22 cellular contexts compared by ENCODE assay signal in the genomic region with DNA sequence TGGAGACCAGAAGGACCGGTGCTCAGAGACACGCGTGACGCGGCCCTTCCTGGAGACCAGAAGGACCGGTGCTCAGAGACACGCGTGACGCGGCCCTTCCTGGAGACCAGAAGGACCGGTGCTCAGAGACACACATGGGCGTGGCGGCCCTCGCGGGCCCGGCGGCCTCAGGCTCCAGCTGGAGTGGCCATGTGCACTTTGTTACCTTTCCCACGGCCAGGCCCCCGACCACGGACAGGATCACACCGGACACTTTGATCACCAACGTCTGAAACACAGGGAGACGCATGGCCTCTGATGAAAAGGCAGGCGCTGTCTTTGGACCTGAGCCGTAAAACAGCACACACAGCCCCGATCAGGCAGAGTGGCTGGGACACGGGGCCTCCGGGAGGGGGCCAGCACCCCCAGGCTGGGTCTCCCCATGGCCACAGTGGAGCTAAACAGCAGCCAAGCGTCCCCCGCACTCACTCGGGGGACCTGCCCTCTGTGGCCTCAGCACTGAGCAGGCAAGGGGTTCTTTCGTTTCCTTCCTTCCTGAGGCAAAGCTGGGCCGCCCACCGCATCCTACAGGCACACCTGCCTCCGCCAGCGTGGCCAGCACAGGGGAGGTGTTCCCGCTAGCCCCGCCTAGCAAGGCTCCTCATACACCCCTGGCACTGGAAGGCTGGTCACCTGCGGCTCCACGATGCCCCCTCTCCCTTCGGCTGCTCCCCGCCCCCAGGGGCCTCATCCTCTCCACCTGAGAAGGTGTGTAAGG. TPM values are rescaled to one million over a fixed set of nuclear protein-coding genes. Genes with fewer than 3 reads are reported as not detected.
A peak's percentile ranks its signal among the peaks of the same experiment; 100 is the strongest.
DNase-seq lines count a peak whose midpoint lies in the region; ATAC-seq, FAIRE-seq and TF ChIP-seq lines count a peak whose summit lies in the region.
"Had no signal": no experiment of that assay in that cellular context is flagged by ENCODE, and none has a peak within 500 bp of the region (broad histone marks: within the 10 kb centered on the region; RNA-seq: fewer than 3 reads in every experiment).

No MANE protein-coding gene starts in this region.

- H3K4me1 Mint-ChIP-seq in CD4-positive, alpha-beta T cell (ENCODE audit: low read depth) = no peaks in the 10 kb centered on the region
- H3K4me1 Mint-ChIP-seq in astrocyte (ENCODE audit: low read depth, unreplicated experiment) (no peaks in the 10 kb centered on the region), nephron progenitor cell (no peaks in the 10 kb centered on the region)

- POLR2A ChIA-PET in CD4-positive, alpha-beta T cell (lab: Charles Lee) = no interaction called here

- H3K36me3 ChIP-seq in astrocyte (ENCODE audit: insufficient read depth, low read length) = no peaks in the 10 kb centered on the region

- TF ChIP-seq CTCF in CD4-positive, alpha-beta T cell (IDR thresholded peaks at IDR 0.05) = no peak
- TF ChIP-seq CTCF in astrocyte (IDR thresholded peaks at IDR 0.05; ENCODE audit: insufficient read depth, low read depth, low read length) = no peak
- TF ChIP-seq CTCF in nephron progenitor cell (IDR thresholded peaks at IDR 0.05) = no peak

- H3K4me1 ChIP-seq in astrocyte (ENCODE audit: insufficient read depth, low read length) = no peaks in the 10 kb centered on the region

- no peaks in the 10 kb centered on the region for H3K9me3 Mint-ChIP-seq in CD4-positive, alpha-beta T cell
- H3K9me3 Mint-ChIP-seq in astrocyte (ENCODE audit: unreplicated experiment) = no peaks in the 10 kb centered on the region
- H3K9me3 Mint-ChIP-seq in nephron progenitor cell = no peaks in the 10 kb centered on the region
- H3K9me3 Mint-ChIP-seq: CD8-positive, alpha-beta T cell; HFFc6 had no signal

- H3K9ac ChIP-seq in astrocyte (ENCODE audit: low read length) = no peak overlapping the region

- no peak overlapping the region for H3K4me2 ChIP-seq in astrocyte (ENCODE audit: low read length)

- no peaks in the 10 kb centered on the region for H3K9me3 ChIP-seq in CD4-positive, alpha-beta T cell (ENCODE audit: control insufficient read depth, low read length)
- no peaks in the 10 kb centered on the region for H3K9me3 ChIP-seq in astrocyte (ENCODE audit: insufficient read depth, low read depth, low read length)

- H3K27me3 ChIP-seq in CD4-positive, alpha-beta T cell (ENCODE audit: control insufficient read depth, insufficient read depth, low read length) = no peaks in the 10 kb centered on the region
- no peaks in the 10 kb centered on the region for H3K27me3 ChIP-seq in astrocyte (ENCODE audit: insufficient read depth, low read length)

- no peak overlapping the region for H3K4me3 Mint-ChIP-seq in CD4-positive, alpha-beta T cell
- H3K4me3 Mint-ChIP-seq in astrocyte (ENCODE audit: unreplicated experiment) (no peak overlapping the region), nephron progenitor cell (no peak overlapping the region)
- H3K4me3 Mint-ChIP-seq: CD8-positive, alpha-beta T cell; HFFc6 had no signal

- ATAC-seq in Right ventricle myocardium inferior = no peak
- no peak for ATAC-seq in CD4-positive, alpha-beta T cell (ENCODE audit: poor library complexity)
- ATAC-seq: CD8-positive, alpha-beta T cell; HepG2 had no signal

- H3K4me3 ChIP-seq in astrocyte (ENCODE audit: insufficient read depth, low read depth, low read length) = no peak overlapping the region

- H3K27ac Mint-ChIP-seq in CD4-positive, alpha-beta T cell = no peak overlapping the region
- H3K27ac Mint-ChIP-seq in astrocyte (ENCODE audit: unreplicated experiment) (peak overlapping the region; percentile 58), nephron progenitor cell (peak overlapping the region; percentile 59)
- H3K27ac Mint-ChIP-seq: CD8-positive, alpha-beta T cell; HFFc6 had no signal

- H3K79me2 ChIP-seq in astrocyte (ENCODE audit: insufficient read depth, low read length) = no peaks in the 10 kb centered on the region

- peak overlapping the region; percentile 13 for H3K27ac ChIP-seq in CD4-positive, alpha-beta T cell (ENCODE audit: low read depth, low read length)
- H3K27ac ChIP-seq in astrocyte (ENCODE audit: low read depth, low read length) = no peak overlapping the region
- H3K27ac ChIP-seq: C4-2B had no signal

- no peak overlapping the region for H2AFZ ChIP-seq in astrocyte (ENCODE audit: low read depth, low read length)

- H3K27me3 Mint-ChIP-seq in CD4-positive, alpha-beta T cell = no peaks in the 10 kb centered on the region
- no peaks in the 10 kb centered on the region for H3K27me3 Mint-ChIP-seq in astrocyte (ENCODE audit: low read depth, unreplicated experiment)
- no peaks in the 10 kb centered on the region for H3K27me3 Mint-ChIP-seq in nephron progenitor cell (ENCODE audit: low read depth, poor library complexity)

- DNase-seq in Right ventricle myocardium inferior (ENCODE audit: missing footprints) (peak; percentile 64), cardiac septum (ENCODE audit: low spot score) (no peak), astrocyte (ENCODE audit: low read depth) (no peak), nephron progenitor cell (no peak), mucosa of gallbladder (ENCODE audit: low spot score) (no peak), HT-29 (ENCODE audit: low spot score) (no peak), NCI-H128 (lab: John Stamatoyannopoulos, UW; ENCODE audit: unreplicated experiment) (no peak)
- no peak for DNase-seq in CD4-positive, alpha-beta T cell
- DNase-seq: 8988T, AML-193, COR-L47, DND-41, GDM1, GOT3, HCEC 1CT, HFFc6 had no signal

- no peak for FAIRE-seq in astrocyte (lab: Jason Lieb, UNC)
- FAIRE-seq: D721Med, GM12892, HepG2, HTR-8/SVneo had no signal

- intact Hi-C loops in Right ventricle myocardium inferior (cut with DNase I) = no loop called here
- intact Hi-C loops in cardiac septum (cut with DNase I) = no loop called here
- intact Hi-C loops in CD4-positive, alpha-beta T cell (cut with DNase I, micrococcal nuclease) = no loop called here

- peaks cover 8% of the 10 kb centered on the region for H4K20me1 ChIP-seq in astrocyte (ENCODE audit: insufficient read depth, low read length)

- peaks cover 28% of the 10 kb centered on the region for H3K36me3 Mint-ChIP-seq in CD4-positive, alpha-beta T cell (ENCODE audit: low read depth)
- H3K36me3 Mint-ChIP-seq in astrocyte (ENCODE audit: low read depth, unreplicated experiment) (peaks cover 8% of the 10 kb centered on the region), nephron progenitor cell (ENCODE audit: low read depth) (peaks cover 2% of the 10 kb centered on the region)

- CTCF ChIA-PET in CD4-positive, alpha-beta T cell (lab: Charles Lee) = no interaction called here

RNA-seq across cellular contexts. Expression of a gene that starts 13.3 kb away (rescaled TPM):
- total RNA-seq in Right ventricle myocardium inferior = 1.7 TPM
- 0.94 TPM for total RNA-seq in cardiac septum
- 1 to 10 TPM; 2.9 to 3.0 TPM for total RNA-seq in CD4-positive, alpha-beta T cell
- 1.4 and 1.5 TPM in 2 replicates for total RNA-seq in astrocyte
- total RNA-seq in mucosa of gallbladder = 3.6 TPM
- not detected in 2 replicates for total RNA-seq in HT-29 (2014; rRNA removed; shearing (Covaris generic))

RNA-seq across cellular contexts. Expression of a gene that starts 17.2 kb away (rescaled TPM):
- total RNA-seq in Right ventricle myocardium inferior (49.5 TPM), cardiac septum (39.8 TPM), astrocyte (66.7 and 67.2 TPM in 2 replicates), mucosa of gallbladder (111 TPM)
- 10 to 100 TPM; 70.5 to 76.2 TPM for total RNA-seq in CD4-positive, alpha-beta T cell
- 121 and 151 TPM in 2 replicates for total RNA-seq in HT-29 (2014; rRNA removed; shearing (Covaris generic))

RNA-seq across cellular contexts. Expression of a gene that starts 26.8 kb away (rescaled TPM):
- 0.35 TPM for total RNA-seq in Right ventricle myocardium inferior
- total RNA-seq in cardiac septum = not detected
- total RNA-seq in CD4-positive, alpha-beta T cell = under 1 TPM in 1 of 2 experiments, not detected in 1; 0.30 TPM
- not detected in 2 replicates for total RNA-seq in astrocyte
- not detected for total RNA-seq in mucosa of gallbladder
- 0.10 TPM in 1 of 2 replicates, not detected in the other for total RNA-seq in HT-29 (2014; rRNA removed; shearing (Covaris generic))
- total RNA-seq: HFFc6 had no signal

RNA-seq across cellular contexts. Expression of a gene that starts 31.1 kb away (rescaled TPM):
- total RNA-seq in Right ventricle myocardium inferior (not detected), cardiac septum (not detected), astrocyte (not detected in 2 replicates), mucosa of gallbladder (0.14 TPM)
- not detected for total RNA-seq in CD4-positive, alpha-beta T cell
- 0.15 TPM in 1 of 2 replicates, not detected in the other for total RNA-seq in HT-29 (2014; rRNA removed; shearing (Covaris generic))
- total RNA-seq: CD8-positive, alpha-beta T cell; HepG2 had no signal

RNA-seq across cellular contexts. Expression of a gene that starts 35.5 kb away (rescaled TPM):
- 18.9 TPM for total RNA-seq in Right ventricle myocardium inferior
- 17.7 TPM for total RNA-seq in cardiac septum
- 10 to 100 TPM; 29.7 to 30.8 TPM for total RNA-seq in CD4-positive, alpha-beta T cell
- 21.1 and 22.0 TPM in 2 replicates for total RNA-seq in astrocyte
- 49.8 TPM for total RNA-seq in mucosa of gallbladder
- 72.4 and 77.3 TPM in 2 replicates for total RNA-seq in HT-29 (2014; rRNA removed; shearing (Covaris generic))
